9 cellular contexts compared by ENCODE assay signal in the genomic region with DNA sequence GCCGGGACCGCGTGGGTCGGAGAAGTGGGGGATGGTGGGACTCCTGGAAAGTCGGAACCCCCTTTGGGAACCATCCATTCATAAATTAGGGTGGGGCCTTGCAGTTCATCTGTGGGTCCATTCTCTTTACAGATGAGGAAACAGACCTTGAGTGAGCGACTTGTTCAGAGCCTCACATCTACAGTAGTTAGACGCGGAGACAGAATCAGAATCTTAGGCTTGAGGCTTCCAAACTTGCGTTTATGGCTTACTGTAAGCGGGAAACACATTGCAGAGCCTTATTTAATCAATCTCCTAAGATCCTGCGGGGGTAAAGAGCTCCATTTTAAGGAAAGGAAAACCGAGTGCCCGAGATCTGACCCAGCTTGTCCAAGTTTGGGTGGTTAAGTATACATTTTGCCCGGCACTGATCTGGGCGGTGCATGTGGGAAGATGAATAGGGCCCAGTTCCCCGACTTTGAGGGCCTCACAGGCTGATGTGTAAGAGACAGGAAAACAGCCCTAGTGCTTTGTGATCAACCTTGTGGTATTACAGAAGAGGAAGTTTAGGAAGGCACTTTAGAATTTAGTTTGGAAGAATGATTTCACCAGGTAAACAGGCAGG. TPM values are rescaled to one million over a fixed set of nuclear protein-coding genes. Genes with fewer than 3 reads are reported as not detected.
DNase-seq lines count a peak whose midpoint lies in the region; ATAC-seq and TF ChIP-seq lines count a peak whose summit lies in the region.
"Had no signal": no experiment of that assay in that cellular context is flagged by ENCODE, and none has a peak within 500 bp of the region (broad histone marks: within the 10 kb centered on the region; RNA-seq: fewer than 3 reads in every experiment).

No MANE protein-coding gene starts in this region.

- peaks cover 10% of the 10 kb centered on the region; the same call in 1 of the 2 replicates for H3K36me3 ChIP-seq in Karpas-422 (ENCODE audit: insufficient read depth, low read length)

- peaks cover 19% of the 10 kb centered on the region for H3K4me1 ChIP-seq in Karpas-422 (ENCODE audit: low read length)

- DNase-seq in Ammon's horn (ENCODE audit: low spot score) (peak; percentile 9), Karpas-422 (peak; percentile 90), T-helper 17 cell (no peak), lower leg skin (ENCODE audit: low spot score in 2 of 2) (peak in 1 of 2 donors; percentile 86)
- DNase-seq in central memory CD8-positive, alpha-beta T cell (ENCODE audit: low spot score in 2 of 2): no peak
- DNase-seq in stimulated activated naive CD8-positive, alpha-beta T cell treated with anti-CD3 and anti-CD28 coated beads, Interleukin-15, Interleukin-2, amounts not matched to agents 100 U/mL and 50 U/mL, for 24 hours: peak; percentile 39

- intact Hi-C loops in lower leg skin (cut with DNase I; ENCODE audit: low total_unique reads): no loop called here

- no peaks in the 10 kb centered on the region for H3K9me2 ChIP-seq in Karpas-422 (replicated peaks; ENCODE audit: insufficient read depth, low read length)

- H3K27ac ChIP-seq in Karpas-422 (ENCODE audit: low read length): peak overlapping the region; percentile 80

- peak overlapping the region; percentile 87 for H3K9ac ChIP-seq in Karpas-422 (ENCODE audit: low read length)

- H4K20me1 ChIP-seq in Karpas-422 (ENCODE audit: insufficient read depth, low read depth, low read length): no peaks in the 10 kb centered on the region

- H3K27ac Mint-ChIP-seq in T-helper 17 cell: no peak overlapping the region
- H3K27ac Mint-ChIP-seq in central memory CD8-positive, alpha-beta T cell (ENCODE audit: low read depth): no peak overlapping the region
- H3K27ac Mint-ChIP-seq: stimulated activated naive CD8-positive, alpha-beta T cell treated with anti-CD3 and anti-CD28 coated beads, Interleukin-15, Interleukin-2, amounts not matched to agents 100 ng/mL and 50 ng/mL, for 24 hours had no signal

- H3K79me2 ChIP-seq in Karpas-422 (ENCODE audit: low read length): peaks cover 46% of the 10 kb centered on the region

- no peaks in the 10 kb centered on the region for H3K9me3 Mint-ChIP-seq in central memory CD8-positive, alpha-beta T cell
- H3K9me3 Mint-ChIP-seq: stimulated activated naive CD8-positive, alpha-beta T cell treated with anti-CD3 and anti-CD28 coated beads, Interleukin-15, Interleukin-2, amounts not matched to agents 100 ng/mL and 50 ng/mL, for 24 hours had no signal

- no peak overlapping the region for H3K4me3 Mint-ChIP-seq in T-helper 17 cell
- no peak overlapping the region for H3K4me3 Mint-ChIP-seq in central memory CD8-positive, alpha-beta T cell
- H3K4me3 Mint-ChIP-seq: stimulated activated naive CD8-positive, alpha-beta T cell treated with anti-CD3 and anti-CD28 coated beads, Interleukin-15, Interleukin-2, amounts not matched to agents 100 ng/mL and 50 ng/mL, for 24 hours had no signal

- 0 to 1% methylated on average over 16 of the region's 16 CpGs for WGBS in lower leg skin, 2 donors

- H2AFZ ChIP-seq in Karpas-422 (ENCODE audit: low read length): peak overlapping the region; percentile 90

- H3K9me3 ChIP-seq in Karpas-422 (ENCODE audit: low read length) (no peaks in the 10 kb centered on the region), T-helper 17 cell (ENCODE audit: control insufficient read depth, low read length, poor library complexity, severe bottlenecking) (no peaks in the 10 kb centered on the region)

- TF ChIP-seq POLR2A in lower leg skin (IDR thresholded peaks at IDR 0.05): no peak

- H3K4me1 Mint-ChIP-seq in T-helper 17 cell: peaks cover 19% of the 10 kb centered on the region
- H3K4me1 Mint-ChIP-seq in central memory CD8-positive, alpha-beta T cell: peaks cover 26% of the 10 kb centered on the region

- H3K4me2 ChIP-seq in Karpas-422 (ENCODE audit: low read depth, low read length, poor library complexity, severe bottlenecking): peak overlapping the region; percentile 93

- H3K27me3 ChIP-seq in Karpas-422 (ENCODE audit: low read length): no peaks in the 10 kb centered on the region

- TF ChIP-seq CTCF in lower leg skin (IDR thresholded peaks at IDR 0.05): no peak

- H3K4me3 ChIP-seq in Karpas-422 (ENCODE audit: low read length) (peak overlapping the region; percentile 90), lower leg skin (ENCODE audit: low read depth, poor library complexity, severe bottlenecking) (peak overlapping the region; percentile 64)

- no peaks in the 10 kb centered on the region for H3K27me3 Mint-ChIP-seq in T-helper 17 cell
- H3K27me3 Mint-ChIP-seq in central memory CD8-positive, alpha-beta T cell: no peaks in the 10 kb centered on the region
- H3K27me3 Mint-ChIP-seq: stimulated activated naive CD8-positive, alpha-beta T cell treated with anti-CD3 and anti-CD28 coated beads, Interleukin-15, Interleukin-2, amounts not matched to agents 100 ng/mL and 50 ng/mL, for 24 hours had no signal

- peaks cover 4% of the 10 kb centered on the region for H3K36me3 Mint-ChIP-seq in T-helper 17 cell (ENCODE audit: low read depth)
- H3K36me3 Mint-ChIP-seq in central memory CD8-positive, alpha-beta T cell (ENCODE audit: insufficient read depth): peaks cover 11% of the 10 kb centered on the region

- ATAC-seq in GM19023 (IDR thresholded peaks at IDR 0.05; ENCODE audit: unreplicated experiment) (peak; percentile 35), T-helper 17 cell (peak; percentile 38), HG03571 (IDR thresholded peaks at IDR 0.05; ENCODE audit: unreplicated experiment) (no peak)
- peak; percentile 52 for ATAC-seq in central memory CD8-positive, alpha-beta T cell (replicated peaks; ENCODE audit: extremely low read depth, poor library complexity, severe bottlenecking)
- no peak for ATAC-seq in stimulated activated naive CD8-positive, alpha-beta T cell treated with anti-CD3 and anti-CD28 coated beads, Interleukin-15, Interleukin-2, amounts not matched to agents 100 U/mL and 50 U/mL, for 24 hours

RNA-seq across cellular contexts. Expression of a gene that starts 0.6 kb away (rescaled TPM):
- 107 and 132 TPM in 2 replicates for total RNA-seq in Karpas-422 (2014; rRNA removed; shearing (Covaris generic); ENCODE audit: low replicate concordance)
- total RNA-seq in T-helper 17 cell: 10 to 100 TPM; 49.0 to 55.4 TPM
- 10 to 100 TPM; 29.3 to 40.4 (median 38.9) TPM for total RNA-seq in lower leg skin

Comparison
In these comparisons a context has a peak if more than half of its experiments do, and no peak if none do; other contexts are left out.
1. DNase-seq: peak in Ammon's horn (single experiment), Karpas-422 (single experiment) and stimulated activated naive CD8-positive, alpha-beta T cell treated with anti-CD3 and anti-CD28 coated beads, Interleukin-15, Interleukin-2, amounts not matched to agents 100 U/mL and 50 U/mL, for 24 hours (single experiment); none in T-helper 17 cell (0 of 3) and central memory CD8-positive, alpha-beta T cell (0 of 2).
2. ATAC-seq: peak in GM19023 (single experiment), T-helper 17 cell (single experiment) and central memory CD8-positive, alpha-beta T cell (single experiment); none in stimulated activated naive CD8-positive, alpha-beta T cell treated with anti-CD3 and anti-CD28 coated beads, Interleukin-15, Interleukin-2, amounts not matched to agents 100 U/mL and 50 U/mL, for 24 hours (single experiment) and HG03571 (single experiment).